8 cellular contexts compared by ENCODE assay signal in genomic region chr15:78298983-78299301, GRCh38. TPM values are rescaled to one million over a fixed set of nuclear protein-coding genes. Genes with fewer than 3 reads are reported as not detected.
DNase-seq lines count a peak whose midpoint lies in the region; ATAC-seq and TF ChIP-seq lines count a peak whose summit lies in the region.

No MANE protein-coding gene starts in this region.

- H3K4me2 ChIP-seq in neural progenitor cell: peak overlapping the region; percentile 75

- DNase-seq in RWPE2 (ENCODE audit: low spot score) (no peak), neural progenitor cell (ENCODE audit: low spot score) (no peak), hypothalamus (lab: John Stamatoyannopoulos, UW) (no peak), HEK293T (ENCODE audit: extremely low spot score) (no peak), NCI-H2081 treated with DMSO at 0.1 percent for 48 hours (lab: John Stamatoyannopoulos, UW) (no peak)

- H3K36me3 Mint-ChIP-seq in neural progenitor cell: no peaks in the 10 kb centered on the region

- ATAC-seq in GM18519 (IDR thresholded peaks at IDR 0.05; ENCODE audit: low FRiP score, unreplicated experiment) (peak; percentile 2), HG02840 (IDR thresholded peaks at IDR 0.05; ENCODE audit: low FRiP score, unreplicated experiment) (peak; percentile 9), RWPE2 (ENCODE audit: low read depth) (peak; percentile 48)

- WGBS in esophagus, 2 donors: 1 to 2% methylated on average over 9 of the region's 9 CpGs

- CTCF ChIA-PET in HEK293T (lab: Yijun Ruan, JAX): interaction anchor here (1.0 to 1.2 kb wide), 2 partner anchors 9 to 131 kb away, joined by 3 to 9 read pairs; no protein-coding TSS in a partner anchor

- H3K4me3 ChIP-seq in RWPE2 (ENCODE audit: severe bottlenecking): peak overlapping the region; percentile 89
- H3K4me3 ChIP-seq in esophagus (ENCODE audit: low read depth in 1 of 2, low read length in 2 of 2): peak overlapping the region; percentile 94 to 98
- H3K4me3 ChIP-seq in neural progenitor cell: peak overlapping the region; percentile 90

- H3K27ac ChIP-seq in RWPE2 (ENCODE audit: poor library complexity, severe bottlenecking): peak overlapping the region; percentile 27
- H3K27ac ChIP-seq in esophagus (ENCODE audit: low read depth in 2 of 2, low read length in 1 of 2): peak overlapping the region; percentile 62 to 96
- H3K27ac ChIP-seq in neural progenitor cell: no peak overlapping the region

- H3K9ac ChIP-seq in neural progenitor cell: peak overlapping the region; percentile 85

- H3K27me3 ChIP-seq in RWPE2 (ENCODE audit: insufficient read depth, poor library complexity, severe bottlenecking): no peaks in the 10 kb centered on the region
- H3K27me3 ChIP-seq in esophagus (ENCODE audit: control insufficient read depth in 1 of 2, insufficient read depth in 2 of 2, low read length in 2 of 2): no peaks in the 10 kb centered on the region
- H3K27me3 ChIP-seq in neural progenitor cell: peaks cover 22% of the 10 kb centered on the region

- peak overlapping the region; percentile 21 for H3K27ac Mint-ChIP-seq in neural progenitor cell

- H3K79me2 ChIP-seq in neural progenitor cell (ENCODE audit: low read depth): peaks cover 23% of the 10 kb centered on the region

- peaks cover 5% of the 10 kb centered on the region for H3K4me1 Mint-ChIP-seq in neural progenitor cell

- H3K9me3 ChIP-seq in RWPE2 (ENCODE audit: severe bottlenecking) (no peaks in the 10 kb centered on the region), esophagus (ENCODE audit: control insufficient read depth in 2 of 2, insufficient read depth in 1 of 2, low read depth in 1 of 2, low read length in 1 of 2) (no peaks in the 10 kb centered on the region), neural progenitor cell (ENCODE audit: low read depth) (no peaks in the 10 kb centered on the region)

- H3K9me3 Mint-ChIP-seq in neural progenitor cell: no peaks in the 10 kb centered on the region

- peaks cover 29% of the 10 kb centered on the region for H3K36me3 ChIP-seq in RWPE2 (ENCODE audit: low read depth)
- H3K36me3 ChIP-seq in esophagus (ENCODE audit: control insufficient read depth in 2 of 2, insufficient read depth in 2 of 2, low read length in 1 of 2): peaks cover 0 to 4% of the 10 kb centered on the region in 2 donors
- H3K36me3 ChIP-seq in neural progenitor cell: no peaks in the 10 kb centered on the region

- H4K20me1 ChIP-seq in neural progenitor cell (ENCODE audit: low read depth): no peaks in the 10 kb centered on the region

- H3F3A ChIP-seq in neural progenitor cell (ENCODE audit: low read depth): peaks cover 15% of the 10 kb centered on the region

- peaks cover 26% of the 10 kb centered on the region for H3K4me1 ChIP-seq in RWPE2 (ENCODE audit: insufficient read depth, poor library complexity, severe bottlenecking)
- no peaks in the 10 kb centered on the region for H3K4me1 ChIP-seq in esophagus (ENCODE audit: control insufficient read depth in 2 of 2, insufficient read depth in 2 of 2, low read length in 1 of 2)
- H3K4me1 ChIP-seq in neural progenitor cell: peaks cover 4% of the 10 kb centered on the region

- peak overlapping the region; percentile 63 for H2AFZ ChIP-seq in neural progenitor cell (replicated peaks)

- TF ChIP-seq CTCF in RWPE2 (IDR thresholded peaks at IDR 0.05; ENCODE audit: poor library complexity, severe bottlenecking): no peak
- TF ChIP-seq CTCF in neural progenitor cell (IDR thresholded peaks at IDR 0.05): no peak

- H3K27me3 Mint-ChIP-seq in neural progenitor cell (ENCODE audit: insufficient read depth, low read depth): peaks cover 2% of the 10 kb centered on the region

- POLR2A ChIA-PET in HEK293T (lab: Yijun Ruan, JAX): interaction anchor here (0.8 to 2.5 kb wide), 30 partner anchors 8 to 511 kb away, joined by 3 to 36 read pairs (median 6); partner anchors contain the start of genes CHRNA5, HYKK and IREB2

- peak overlapping the region; percentile 94 for H3K4me3 Mint-ChIP-seq in neural progenitor cell

TF ChIP-seq in HEK293T, 16 proteins besides CTCF, POLR2A, EP300 and RAD21:
- TF ChIP-seq LEF1 (IDR thresholded peaks at IDR 0.05; ENCODE audit: borderline replicate concordance): no peak
- no peak for TF ChIP-seq CTBP1 (IDR thresholded peaks at IDR 0.05; ENCODE audit: borderline replicate concordance)
- TF ChIP-seq ARNT (IDR thresholded peaks at IDR 0.05): no peak
- TF ChIP-seq TARDBP (IDR thresholded peaks at IDR 0.05): no peak

RNA-seq across cellular contexts. Expression of gene SKIC8, which starts 0.5 kb away (rescaled TPM):
- 10 to 100 TPM; 29.4 to 53.3 TPM for polyA plus RNA-seq in esophagus
- total RNA-seq in neural progenitor cell (ENCODE audit: low replicate concordance): 76.0 and 78.4 TPM in 2 replicates

RNA-seq across cellular contexts. Expression of gene DNAJA4, which starts 34.6 kb away (rescaled TPM):
- 10 to 100 TPM; 11.8 to 14.6 TPM for polyA plus RNA-seq in esophagus
- 0.12 TPM in 1 of 2 replicates, not detected in the other for total RNA-seq in neural progenitor cell (ENCODE audit: low replicate concordance)

RNA-seq across cellular contexts. Expression of gene CRABP1, which starts 41.2 kb away (rescaled TPM):
- under 1 TPM in 1 of 2 donors, not detected in 1; 0.11 TPM for polyA plus RNA-seq in esophagus
- 320 and 454 TPM in 2 replicates for total RNA-seq in neural progenitor cell (ENCODE audit: low replicate concordance)
